ENCODE assay signal across 35 cellular contexts in genomic region chr14:81243499-81243898, GRCh38.
"Had no signal": no experiment of that assay in that cellular context is flagged by ENCODE, and none has a peak within 500 bp of the region (broad histone marks: within the 10 kb centered on the region; RNA-seq: fewer than 3 reads in every experiment).

No MANE protein-coding gene starts in this region.

- H3K27me3 ChIP-seq: MG63 had no signal

- H3K36me3 ChIP-seq: MG63 had no signal

- H3K4me3 ChIP-seq: MG63 had no signal

- DNase-seq: Kasumi-1, MG63, MM.1S, MV-4-11, NCI-H1048, NCI-H1092, NCI-H1092 treated with DMSO at 0.1 percent for 48 hours, NCI-H1105, NCI-H1105 treated with DMSO at 0.1 percent for 48 hours, NCI-H1417, NCI-H1417 treated with DMSO at 0.1 percent for 48 hours, NCI-H1436, NCI-H1436 treated with DMSO at 0.1 percent for 48 hours, NCI-H146, NCI-H1694, NCI-H1694 treated with DMSO at 0.1 percent for 48 hours, NCI-H187, NCI-H187 treated with DMSO at 0.1 percent for 48 hours, NCI-H1930, NCI-H2029, NCI-H2029 treated with DMSO at 0.1 percent for 48 hours, NCI-H2081, NCI-H2081 treated with DMSO at 0.1 percent for 48 hours, NCI-H2107, NCI-H2171, NCI-H2171 treated with DMSO at 0.1 percent for 48 hours, NCI-H2227 treated with DMSO at 0.1 percent for 48 hours, NCI-H226, NCI-H345, NCI-H446, NCI-H446 treated with DMSO at 0.1 percent for 48 hours, NCI-H510A, NCI-H510A treated with DMSO at 0.1 percent for 48 hours, NCI-H524, NCI-H524 treated with DMSO at 0.1 percent for 48 hours had no signal

- H3K9me3 ChIP-seq: MG63 had no signal
